8 cellular contexts compared by ENCODE assay signal in the genomic region with DNA sequence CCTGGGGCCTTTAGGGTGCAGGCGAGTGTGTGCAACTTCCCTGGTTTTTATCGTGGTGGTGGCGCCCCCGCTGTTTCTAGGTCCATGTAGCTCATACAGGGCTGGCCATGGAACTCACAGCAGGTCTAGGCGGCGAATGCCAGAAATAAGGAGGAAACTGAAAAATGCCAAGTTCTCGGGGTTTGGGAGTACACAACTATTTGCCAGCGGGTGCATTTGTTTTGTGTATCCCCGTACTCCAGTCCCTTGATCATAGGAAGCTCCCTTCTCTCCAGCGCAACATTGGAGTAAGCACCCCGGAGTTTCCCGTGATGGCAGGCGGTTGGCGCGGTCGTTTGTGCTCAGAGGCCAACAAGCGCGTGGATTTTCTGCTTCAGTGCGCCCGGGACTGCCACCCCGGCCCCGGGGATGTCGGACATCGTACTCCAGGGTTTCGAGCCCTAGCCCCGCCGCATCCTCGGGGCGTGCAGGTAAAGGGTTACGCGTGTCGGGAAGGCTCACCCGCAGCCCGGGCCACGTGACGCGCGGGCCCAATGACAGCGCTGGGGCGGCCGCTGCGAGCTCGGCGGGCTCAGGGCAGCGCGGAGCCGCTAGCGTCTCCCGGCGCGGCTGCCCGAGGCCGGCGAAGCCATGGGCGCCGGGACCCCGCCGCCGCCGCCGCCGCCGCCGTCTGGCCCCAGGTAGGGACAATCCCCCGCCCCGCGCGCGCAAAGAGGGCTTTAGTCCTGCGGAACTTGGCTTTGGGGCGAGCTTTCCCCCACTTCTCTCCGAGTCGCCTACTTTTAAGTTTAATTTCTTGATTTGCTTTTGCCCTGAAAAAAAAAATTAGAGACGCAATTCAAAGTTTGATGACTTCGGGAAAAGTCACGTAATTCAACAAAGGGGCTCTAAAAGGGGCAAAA.
A peak's percentile ranks its signal among the peaks of the same experiment; 100 is the strongest.
DNase-seq lines count a peak whose midpoint lies in the region; ATAC-seq and TF ChIP-seq lines count a peak whose summit lies in the region.

No MANE protein-coding gene starts in this region.

- peak; percentile 67 for DNase-seq in GM13977 (ENCODE audit: low spot score)
- peak; percentile 57 for DNase-seq in NCI-H345 (lab: John Stamatoyannopoulos, UW)
- peak; percentile 28 for DNase-seq in activated T-cell treated with anti-CD3 and anti-CD28 coated beads for 4 hours
- DNase-seq in stimulated activated effector memory CD8-positive, alpha-beta T cell treated with anti-CD3 and anti-CD28 coated beads, Interleukin-12 subunit alpha, Interleukin-12 subunit beta, amount 100 ng/mL, for 72 hours (ENCODE audit: low spot score in 2 of 2) = peak in 1 of 2 donors; percentile 51
- DNase-seq in COLO829 (ENCODE audit: low spot score) = no peak

- ATAC-seq in HG02763 (IDR thresholded peaks at IDR 0.05; ENCODE audit: unreplicated experiment) = peak; percentile 80
- peak; percentile 74 for ATAC-seq in stimulated activated effector memory CD8-positive, alpha-beta T cell treated with anti-CD3 and anti-CD28 coated beads, Interleukin-12 subunit alpha, Interleukin-12 subunit beta, amount 100 ng/mL, for 72 hours

- peaks cover 0 to 3% of the 10 kb centered on the region in 2 donors for H3K4me1 ChIP-seq in esophagus (ENCODE audit: control insufficient read depth in 2 of 2, insufficient read depth in 2 of 2, low read length in 1 of 2)
- H3K4me1 ChIP-seq in mucosa of rectum (ENCODE audit: control insufficient read depth in 2 of 2, insufficient read depth in 2 of 2, low read length in 2 of 2) = peaks cover 3 to 21% of the 10 kb centered on the region in 2 donors

- WGBS in esophagus, 2 donors = 2 to 3% methylated on average over 71 to 76 of the region's 76 CpGs

- H3K9me3 Mint-ChIP-seq in stimulated activated effector memory CD8-positive, alpha-beta T cell treated with anti-CD3 and anti-CD28 coated beads, Interleukin-12 subunit alpha, Interleukin-12 subunit beta, amount 100 ng/mL, for 72 hours = no peaks in the 10 kb centered on the region

- in situ Hi-C loops in GM13977 (cut with MboI; ENCODE audit: low pct_unique_long_range_greater_than_20kb, low sequenced_read_pairs, unreplicated experiment) = loop anchor here (25.0 kb wide), 1 partner anchor 584 kb away; no protein-coding TSS in a partner anchor

- H3K9me3 ChIP-seq in esophagus (ENCODE audit: control insufficient read depth in 2 of 2, insufficient read depth in 1 of 2, low read depth in 1 of 2, low read length in 1 of 2) (peaks cover 0 to 3% of the 10 kb centered on the region in 2 donors), mucosa of rectum (ENCODE audit: control insufficient read depth in 2 of 2, low read length in 2 of 2) (no peaks in the 10 kb centered on the region)

- no peak overlapping the region for H3K27ac ChIP-seq in esophagus (ENCODE audit: low read depth in 2 of 2, low read length in 1 of 2)
- H3K27ac ChIP-seq in mucosa of rectum (ENCODE audit: low read depth in 2 of 2, low read length in 2 of 2) = peak overlapping the region; percentile 75 to 77

- TF ChIP-seq CTCF in GM13977 (IDR thresholded peaks at IDR 0.05; ENCODE audit: extremely low read depth, insufficient read depth, missing control alignments) = no peak

- no peaks in the 10 kb centered on the region for H3K36me3 Mint-ChIP-seq in stimulated activated effector memory CD8-positive, alpha-beta T cell treated with anti-CD3 and anti-CD28 coated beads, Interleukin-12 subunit alpha, Interleukin-12 subunit beta, amount 100 ng/mL, for 72 hours

- H3K36me3 ChIP-seq in esophagus (ENCODE audit: control insufficient read depth in 2 of 2, insufficient read depth in 2 of 2, low read length in 1 of 2) (no peaks in the 10 kb centered on the region), mucosa of rectum (ENCODE audit: control insufficient read depth in 2 of 2, insufficient read depth in 2 of 2, low read length in 2 of 2) (no peaks in the 10 kb centered on the region)

- H3K4me3 ChIP-seq in esophagus (ENCODE audit: low read depth in 1 of 2, low read length in 2 of 2) (peak overlapping the region; percentile 43 to 52), mucosa of rectum (ENCODE audit: low read length in 2 of 2) (peak overlapping the region; percentile 76 to 81)

- H3K9ac ChIP-seq in mucosa of rectum (ENCODE audit: low read depth in 1 of 2, low read length in 2 of 2) = peak overlapping the region; percentile 75 to 78

- peak overlapping the region; percentile 20 for H3K4me3 Mint-ChIP-seq in stimulated activated effector memory CD8-positive, alpha-beta T cell treated with anti-CD3 and anti-CD28 coated beads, Interleukin-12 subunit alpha, Interleukin-12 subunit beta, amount 100 ng/mL, for 72 hours

- no peak overlapping the region for H3K27ac Mint-ChIP-seq in stimulated activated effector memory CD8-positive, alpha-beta T cell treated with anti-CD3 and anti-CD28 coated beads, Interleukin-12 subunit alpha, Interleukin-12 subunit beta, amount 100 ng/mL, for 72 hours

- peaks cover 2 to 4% of the 10 kb centered on the region in 2 donors for H3K27me3 ChIP-seq in esophagus (ENCODE audit: control insufficient read depth in 1 of 2, insufficient read depth in 2 of 2, low read length in 2 of 2)
- peaks cover 0 to 12% of the 10 kb centered on the region in 2 donors for H3K27me3 ChIP-seq in mucosa of rectum (ENCODE audit: control insufficient read depth in 2 of 2, insufficient read depth in 2 of 2, low read length in 2 of 2)

- H3K4me1 Mint-ChIP-seq in stimulated activated effector memory CD8-positive, alpha-beta T cell treated with anti-CD3 and anti-CD28 coated beads, Interleukin-12 subunit alpha, Interleukin-12 subunit beta, amount 100 ng/mL, for 72 hours = no peaks in the 10 kb centered on the region

Comparison
In these comparisons a context has a peak if more than half of its experiments do, and no peak if none do; other contexts are left out.
1. H3K27ac ChIP-seq: peak in mucosa of rectum (2 of 2); none in esophagus (0 of 2).